15 cellular contexts compared by ENCODE assay signal in the genomic region with DNA sequence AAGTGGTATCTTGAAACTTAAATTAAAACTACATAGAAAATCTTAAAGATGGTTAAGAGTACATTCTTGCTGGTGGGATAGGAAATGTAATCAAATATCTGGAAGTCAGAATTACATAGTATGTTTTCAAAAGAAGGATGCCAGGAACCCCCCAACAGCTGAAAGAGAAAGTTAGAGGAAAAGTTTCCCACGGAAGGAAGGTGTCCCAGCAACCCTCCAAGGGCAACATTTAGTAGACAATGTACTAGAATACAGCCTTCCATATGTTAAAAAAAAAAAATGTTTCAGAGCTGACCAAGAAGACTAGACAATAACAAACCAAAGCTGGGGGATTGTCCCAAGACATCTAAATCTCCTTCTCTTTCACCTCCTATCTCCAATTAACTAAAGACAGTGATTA. TPM values are rescaled to one million over a fixed set of nuclear protein-coding genes. Genes with fewer than 3 reads are reported as not detected.
A peak's percentile ranks its signal among the peaks of the same experiment; 100 is the strongest.
DNase-seq lines count a peak whose midpoint lies in the region; ATAC-seq and TF ChIP-seq lines count a peak whose summit lies in the region.
"Had no signal": no experiment of that assay in that cellular context is flagged by ENCODE, and none has a peak within 500 bp of the region (broad histone marks: within the 10 kb centered on the region; RNA-seq: fewer than 3 reads in every experiment).

No MANE protein-coding gene starts in this region.

- H3F3A ChIP-seq in SK-N-SH (replicated peaks; ENCODE audit: insufficient read depth): peaks cover 10% of the 10 kb centered on the region

- H3K27ac ChIP-seq in SK-N-SH (ENCODE audit: low read depth in 2 of 2, low read length in 1 of 2): no peak overlapping the region
- H3K27ac ChIP-seq in Karpas-422 (ENCODE audit: low read length): no peak overlapping the region
- H3K27ac ChIP-seq in ectodermal cell (ENCODE audit: insufficient read depth, low read depth, low read length, poor library complexity, severe bottlenecking): no peak overlapping the region
- H3K27ac ChIP-seq in parathyroid adenoma: peak overlapping the region; percentile 24

- H3K27me3 ChIP-seq in SK-N-SH (ENCODE audit: insufficient read depth): no peaks in the 10 kb centered on the region
- no peaks in the 10 kb centered on the region for H3K27me3 ChIP-seq in Karpas-422 (ENCODE audit: low read length)
- H3K27me3 ChIP-seq in ectodermal cell (ENCODE audit: control insufficient read depth, insufficient read depth, low read length, poor library complexity, severe bottlenecking): no peaks in the 10 kb centered on the region
- H3K27me3 ChIP-seq in parathyroid adenoma (ENCODE audit: control insufficient read depth, insufficient read depth, low read length): no peaks in the 10 kb centered on the region

- H3K9me2 ChIP-seq in SK-N-SH: no peaks in the 10 kb centered on the region
- H3K9me2 ChIP-seq in Karpas-422 (replicated peaks; ENCODE audit: insufficient read depth, low read length): no peaks in the 10 kb centered on the region

- H3K9ac ChIP-seq in SK-N-SH: no peak overlapping the region
- no peak overlapping the region for H3K9ac ChIP-seq in Karpas-422 (ENCODE audit: low read length)
- H3K9ac ChIP-seq in parathyroid adenoma: no peak overlapping the region

- H3K4me3 ChIP-seq in SK-N-SH (ENCODE audit: low read depth in 2 of 2, low read length in 1 of 2) (no peak overlapping the region), Karpas-422 (ENCODE audit: low read length) (no peak overlapping the region), ectodermal cell (ENCODE audit: insufficient read depth, low read depth, low read length) (peak overlapping the region; percentile 4), parathyroid adenoma (ENCODE audit: low read depth, low read length) (no peak overlapping the region)

- TF ChIP-seq CTCF in SK-N-SH (IDR thresholded peaks at IDR 0.05): no peak
- TF ChIP-seq CTCF in parathyroid adenoma (IDR thresholded peaks at IDR 0.05): no peak

- POLR2A ChIA-PET in SK-N-SH (lab: Yijun Ruan, JAX): interaction anchor here (0.7 kb wide), 1 partner anchor 8 kb away, joined by 3 read pairs; no protein-coding TSS in a partner anchor

- H2AFZ ChIP-seq in SK-N-SH (ENCODE audit: low read depth) (no peak overlapping the region), Karpas-422 (ENCODE audit: low read length) (no peak overlapping the region), parathyroid adenoma (no peak overlapping the region)

- no peak for ATAC-seq in SK-N-SH treated with all-trans-retinoic acid at 6 μM for 48 hours
- ATAC-seq: HepG2 had no signal

- DNase-seq in SK-N-SH (no peak), Karpas-422 (no peak), T-helper 9 cell (no peak), C1 segment of cervical spinal cord (lab: John Stamatoyannopoulos, UW) (no peak), pons (ENCODE audit: low spot score) (no peak)
- DNase-seq: activated CD4-positive, alpha-beta T cell treated with anti-CD3 and anti-CD28 coated beads for 1 hour; DMS 273 treated with DMSO at 0.1 percent for 48 hours; glutamatergic neuron; NCI-H1092; NCI-H345; stimulated activated CD4-positive, alpha-beta T cell treated with anti-CD3 and anti-CD28 coated beads, Interleukin-12 subunit alpha, Interleukin-12 subunit beta, amount 100 ng/mL, for 4 hours had no signal

- H3K79me2 ChIP-seq in SK-N-SH (ENCODE audit: insufficient read depth) (peaks cover 87% of the 10 kb centered on the region), Karpas-422 (ENCODE audit: low read length) (peaks cover 81% of the 10 kb centered on the region), parathyroid adenoma (no peaks in the 10 kb centered on the region)

- 83% methylated on average over 1 of the region's 1 CpG for WGBS in SK-N-SH (ENCODE audit: low lambda C conversion rate)
- WGBS in ectodermal cell, 2 experiments: 75% methylated on average over 1 of the region's 1 CpG; no CpG with 5 or more reads in 1 of the 2 experiments

- H3K4me2 ChIP-seq in SK-N-SH: peak overlapping the region; percentile 73
- H3K4me2 ChIP-seq in Karpas-422 (ENCODE audit: low read depth, low read length, poor library complexity, severe bottlenecking): peak overlapping the region; percentile 89
- H3K4me2 ChIP-seq in parathyroid adenoma (ENCODE audit: low read length): no peak overlapping the region

- H3K9me3 ChIP-seq in SK-N-SH: no peaks in the 10 kb centered on the region
- H3K9me3 ChIP-seq in Karpas-422 (ENCODE audit: low read length): no peaks in the 10 kb centered on the region
- no peaks in the 10 kb centered on the region for H3K9me3 ChIP-seq in ectodermal cell (ENCODE audit: control insufficient read depth, low read length)
- H3K9me3 ChIP-seq in parathyroid adenoma (ENCODE audit: control insufficient read depth, low read length): no peaks in the 10 kb centered on the region

- H3K36me3 ChIP-seq in SK-N-SH (replicated peaks in 1 of 2; ENCODE audit: control insufficient read depth in 1 of 2, insufficient read depth in 2 of 2, low read length in 1 of 2) (peaks cover 33 to 43% of the 10 kb centered on the region in 2 experiments), Karpas-422 (ENCODE audit: insufficient read depth, low read length) (peaks cover 28% of the 10 kb centered on the region), ectodermal cell (ENCODE audit: control insufficient read depth, insufficient read depth, low read length) (peaks cover 20% of the 10 kb centered on the region), parathyroid adenoma (ENCODE audit: control insufficient read depth, insufficient read depth, low read length) (no peaks in the 10 kb centered on the region)

- H3K4me1 ChIP-seq in SK-N-SH (ENCODE audit: control insufficient read depth in 1 of 2, insufficient read depth in 2 of 2, low read depth in 1 of 2, low read length in 1 of 2) (peaks cover 5 to 13% of the 10 kb centered on the region in 2 experiments; a peak in 3 of 4 replicates), Karpas-422 (ENCODE audit: low read length) (peaks cover 34% of the 10 kb centered on the region), ectodermal cell (ENCODE audit: control insufficient read depth, insufficient read depth, low read length) (peaks cover 11% of the 10 kb centered on the region), parathyroid adenoma (peaks cover 4% of the 10 kb centered on the region)

- no peak for TF ChIP-seq RAD21 in SK-N-SH (IDR thresholded peaks at IDR 0.05; ENCODE audit: low read length)

- peaks cover 7% of the 10 kb centered on the region; the same call in 1 of the 2 replicates for H4K20me1 ChIP-seq in SK-N-SH (ENCODE audit: insufficient read depth)
- H4K20me1 ChIP-seq in Karpas-422 (ENCODE audit: insufficient read depth, low read depth, low read length): no peaks in the 10 kb centered on the region

- CTCF ChIA-PET in SK-N-SH (lab: Yijun Ruan, JAX): interaction anchor here (1.0 to 3.0 kb wide), 3 partner anchors 11 to 62 kb away, joined by 3 to 9 read pairs (median 3); a partner anchor contains a TSS

- TF ChIP-seq EP300 in SK-N-SH (IDR thresholded peaks at IDR 0.05; ENCODE audit: borderline replicate concordance in 1 of 2, low read depth in 1 of 2, low read length in 1 of 2): no peak

TF ChIP-seq in SK-N-SH, 30 proteins besides CTCF, POLR2A, EP300 and RAD21 (continues in another document):
- no peak for TF ChIP-seq RCOR1 (IDR thresholded peaks at IDR 0.05; ENCODE audit: low read length)
- no peak for TF ChIP-seq FOXJ3 (CRISPR knock-in tag; IDR thresholded peaks at IDR 0.05)
- TF ChIP-seq RXRA (IDR thresholded peaks at IDR 0.05; ENCODE audit: borderline replicate concordance, low read depth): no peak

TF ChIP-seq in SK-N-SH treated with all-trans-retinoic acid at 6 μM for 48 hours, 23 proteins besides CTCF, POLR2A, EP300 and RAD21 (continues in another document):
- no peak for TF ChIP-seq ARNTL (CRISPR knock-in tag; IDR thresholded peaks at IDR 0.05; ENCODE audit: borderline replicate concordance, low read depth)
- no peak for TF ChIP-seq GLIS3 (CRISPR knock-in tag; IDR thresholded peaks at IDR 0.05)
- no peak for TF ChIP-seq TOX (CRISPR knock-in tag; IDR thresholded peaks at IDR 0.05; ENCODE audit: borderline replicate concordance)

RNA-seq across cellular contexts. Expression of a gene that starts 2.2 kb away (rescaled TPM):
- polyA plus RNA-seq in SK-N-SH (2012; rRNA removed): 43.1 and 45.0 TPM in 2 replicates
- 26.8 and 37.1 TPM in 2 replicates for polyA plus RNA-seq in SK-N-SH (2012; cell fraction: cytosol; rRNA removed)
- 60.8 and 63.8 TPM in 2 replicates for polyA plus RNA-seq in SK-N-SH (2012; cell fraction: nucleus; rRNA removed)
- 24.2 and 25.6 TPM in 2 replicates for total RNA-seq in Karpas-422 (2014; rRNA removed; shearing (Covaris generic); ENCODE audit: low replicate concordance)
- polyA plus RNA-seq in ectodermal cell (2013, experiment 1 of 4): 50.8 TPM
- polyA plus RNA-seq in ectodermal cell (2013, experiment 2 of 4): 45.7 TPM
- 40.5 TPM for polyA plus RNA-seq in ectodermal cell (2013, experiment 3 of 4)
- 42.3 TPM for polyA plus RNA-seq in ectodermal cell (2013, experiment 4 of 4)

RNA-seq across cellular contexts. Expression of a gene that starts 12.4 kb away (rescaled TPM):
- 38.7 and 48.9 TPM in 2 replicates for polyA plus RNA-seq in SK-N-SH (2012; rRNA removed)
- 18.6 and 31.2 TPM in 2 replicates for polyA plus RNA-seq in SK-N-SH (2012; cell fraction: cytosol; rRNA removed)
- 147 and 155 TPM in 2 replicates for polyA plus RNA-seq in SK-N-SH (2012; cell fraction: nucleus; rRNA removed)
- total RNA-seq in Karpas-422 (2014; rRNA removed; shearing (Covaris generic); ENCODE audit: low replicate concordance): 41.5 and 44.0 TPM in 2 replicates
- 56.7 TPM for polyA plus RNA-seq in ectodermal cell (2013, experiment 1 of 4)
- 61.4 TPM for polyA plus RNA-seq in ectodermal cell (2013, experiment 2 of 4)
- 52.4 TPM for polyA plus RNA-seq in ectodermal cell (2013, experiment 3 of 4)
- 57.9 TPM for polyA plus RNA-seq in ectodermal cell (2013, experiment 4 of 4)

RNA-seq across cellular contexts. Expression of a gene that starts 12.4 kb away (rescaled TPM):
- polyA plus RNA-seq in SK-N-SH (2012; rRNA removed): 340 and 445 TPM in 2 replicates
- polyA plus RNA-seq in SK-N-SH (2012; cell fraction: cytosol; rRNA removed): 565 and 761 TPM in 2 replicates
- polyA plus RNA-seq in SK-N-SH (2012; cell fraction: nucleus; rRNA removed): 81.8 and 90.8 TPM in 2 replicates
- total RNA-seq in Karpas-422 (2014; rRNA removed; shearing (Covaris generic); ENCODE audit: low replicate concordance): 34.1 and 71.0 TPM in 2 replicates
- 96.0 TPM for polyA plus RNA-seq in ectodermal cell (2013, experiment 1 of 4)
- 77.8 TPM for polyA plus RNA-seq in ectodermal cell (2013, experiment 2 of 4)
- 87.6 TPM for polyA plus RNA-seq in ectodermal cell (2013, experiment 3 of 4)
- polyA plus RNA-seq in ectodermal cell (2013, experiment 4 of 4): 99.7 TPM

RNA-seq across cellular contexts. Expression of a gene that starts 23.5 kb away (rescaled TPM):
- polyA plus RNA-seq in SK-N-SH (2012; rRNA removed): 150 and 201 TPM in 2 replicates
- polyA plus RNA-seq in SK-N-SH (2012; cell fraction: cytosol; rRNA removed): 232 and 236 TPM in 2 replicates
- 40.4 and 62.6 TPM in 2 replicates for polyA plus RNA-seq in SK-N-SH (2012; cell fraction: nucleus; rRNA removed)
- total RNA-seq in Karpas-422 (2014; rRNA removed; shearing (Covaris generic); ENCODE audit: low replicate concordance): 72.5 and 100.0 TPM in 2 replicates
- 123 TPM for polyA plus RNA-seq in ectodermal cell (2013, experiment 1 of 4)
- polyA plus RNA-seq in ectodermal cell (2013, experiment 2 of 4): 127 TPM
- 123 TPM for polyA plus RNA-seq in ectodermal cell (2013, experiment 3 of 4)
- 139 TPM for polyA plus RNA-seq in ectodermal cell (2013, experiment 4 of 4)

RNA-seq across cellular contexts. Expression of a gene that starts 29.0 kb away (rescaled TPM):
- 24.5 and 26.8 TPM in 2 replicates for polyA plus RNA-seq in SK-N-SH (2012; rRNA removed)
- polyA plus RNA-seq in SK-N-SH (2012; cell fraction: cytosol; rRNA removed): 13.4 and 18.4 TPM in 2 replicates
- polyA plus RNA-seq in SK-N-SH (2012; cell fraction: nucleus; rRNA removed): 94.1 and 110 TPM in 2 replicates
- total RNA-seq in Karpas-422 (2014; rRNA removed; shearing (Covaris generic); ENCODE audit: low replicate concordance): 21.9 and 43.9 TPM in 2 replicates
- polyA plus RNA-seq in ectodermal cell (2013, experiment 1 of 4): 60.5 TPM
- polyA plus RNA-seq in ectodermal cell (2013, experiment 2 of 4): 40.9 TPM
- polyA plus RNA-seq in ectodermal cell (2013, experiment 3 of 4): 41.3 TPM
- polyA plus RNA-seq in ectodermal cell (2013, experiment 4 of 4): 44.3 TPM
